ENCODE assay signal across 17 cellular contexts in genomic region chr5:157126-157715, GRCh38. TPM values are rescaled to one million over a fixed set of nuclear protein-coding genes. Genes with fewer than 3 reads are reported as not detected.
DNase-seq lines count a peak whose midpoint lies in the region; ATAC-seq and TF ChIP-seq lines count a peak whose summit lies in the region.
"Had no signal": no experiment of that assay in that cellular context is flagged by ENCODE, and none has a peak within 500 bp of the region (broad histone marks: within the 10 kb centered on the region; RNA-seq: fewer than 3 reads in every experiment).

No MANE protein-coding gene starts in this region.

- no peak overlapping the region for H3K4me2 ChIP-seq in mammary epithelial cell (ENCODE audit: insufficient read depth, low read depth, low read length)

- WGBS in mammary epithelial cell (ENCODE audit: low coverage, missing lambda C conversion rate): 83% methylated on average over 12 of the region's 12 CpGs

- CTCF ChIA-PET in mammary epithelial cell (lab: Charles Lee; ENCODE audit: low non-redundant PET): no interaction called here

- H3K27me3 ChIP-seq in mammary epithelial cell (ENCODE audit: insufficient read depth, low read length): peaks cover 2% of the 10 kb centered on the region

- in situ Hi-C loops in mammary epithelial cell (cut with MboI; ENCODE audit: low sequenced_read_pairs in 2 of 2): no loop called here

- no TSS peak for BruUV-seq in mammary epithelial cell (replicated peaks; lab: Mats Ljungman, UMichigan)

- ATAC-seq in HG02571 (IDR thresholded peaks at IDR 0.05; ENCODE audit: unreplicated experiment): no peak

- no peaks in the 10 kb centered on the region for H3K9me3 ChIP-seq in mammary epithelial cell (replicated peaks; ENCODE audit: insufficient read depth, low read length)
- H3K9me3 ChIP-seq: BE2C had no signal

- H4K20me1 ChIP-seq in mammary epithelial cell (ENCODE audit: insufficient read depth, low read length): no peaks in the 10 kb centered on the region

- H3K4me3 ChIP-seq in mammary epithelial cell (replicated peaks in 1 of 3; ENCODE audit: insufficient read depth in 1 of 3, low read depth in 2 of 3, low read length in 3 of 3): no peak overlapping the region
- H3K4me3 ChIP-seq: GM23248, K562 had no signal

- H3K36me3 ChIP-seq in mammary epithelial cell (ENCODE audit: insufficient read depth, low read length): no peaks in the 10 kb centered on the region
- H3K36me3 ChIP-seq: BE2C had no signal

- H3K9ac ChIP-seq in mammary epithelial cell (ENCODE audit: insufficient read depth, low read length): no peak overlapping the region
- H3K9ac ChIP-seq: GM23248 had no signal

- dilution Hi-C loops in mammary epithelial cell (cut with HindIII; ENCODE audit: low sequenced_read_pairs): loop anchor here (5.0 kb wide), 1 partner anchor 50 kb away; no protein-coding TSS in a partner anchor

- no peak for TF ChIP-seq CTCF in mammary epithelial cell (conservative IDR thresholded peaks at IDR 0.05 in 1 of 2, IDR thresholded peaks at IDR 0.05 in 1 of 2; ENCODE audit: extremely low read depth in 1 of 2, insufficient read depth in 1 of 2, low read depth in 1 of 2, low read length in 2 of 2)

- H3K27ac ChIP-seq in mammary epithelial cell (ENCODE audit: insufficient read depth, low read depth, low read length): no peak overlapping the region
- H3K27ac ChIP-seq: GM23248 had no signal

- intact Hi-C loops in mammary epithelial cell (cut with micrococcal nuclease): no loop called here

- no peak overlapping the region for H2AFZ ChIP-seq in mammary epithelial cell (ENCODE audit: low read depth, low read length)
- H2AFZ ChIP-seq: GM23248 had no signal

- DNase-seq in activated CD8-positive, alpha-beta memory T cell treated with anti-CD3 and anti-CD28 coated beads for 24 hours: peak; percentile 30
- no peak for DNase-seq in activated CD8-positive, alpha-beta memory T cell treated with anti-CD3 and anti-CD28 coated beads, Interleukin-2, amount 50 U/mL, for 4 hours
- DNase-seq in activated CD8-positive, alpha-beta memory T cell treated with anti-CD3 and anti-CD28 coated beads, Interleukin-2, amount 50 U/mL, for 48 hours: peak; percentile 20
- DNase-seq in mesenteric fat pad (ENCODE audit: low spot score) (peak; percentile 53), ureter (ENCODE audit: low spot score) (peak; percentile 32), SHP77 treated with DMSO at 0.1 percent for 48 hours (lab: John Stamatoyannopoulos, UW) (no peak), mammary epithelial cell (no peak)
- DNase-seq: DND-41; GM23248; NCI-H1417 treated with DMSO at 0.1 percent for 48 hours; NCI-H2029; NCI-H2171 treated with DMSO at 0.1 percent for 48 hours; NCI-H446 treated with DMSO at 0.1 percent for 48 hours; NK-92 treated with Interleukin-12 subunit alpha and Interleukin-12 subunit beta, amount 100 ng/mL, for 24 hours had no signal

- H3K4me1 ChIP-seq in mammary epithelial cell (ENCODE audit: insufficient read depth, low read length): no peaks in the 10 kb centered on the region
- H3K4me1 ChIP-seq: BE2C had no signal

- H3K79me2 ChIP-seq in mammary epithelial cell (ENCODE audit: insufficient read depth, low read length): no peaks in the 10 kb centered on the region

RNA-seq across cellular contexts. Expression of gene LRRC14B, which starts 34.1 kb away (rescaled TPM):
- total RNA-seq in mesenteric fat pad (not detected), ureter (not detected), mammary epithelial cell (not detected)
- not detected for polyA plus RNA-seq in mammary epithelial cell
- not detected for polyA minus RNA-seq in mammary epithelial cell
- total RNA-seq: GM23248, K562 had no signal
- polyA plus RNA-seq: GM23248, K562 had no signal

Comparison
In these comparisons a context has a peak if more than half of its experiments do, and no peak if none do; other contexts are left out.
1. DNase-seq: peak in activated CD8-positive, alpha-beta memory T cell treated with anti-CD3 and anti-CD28 coated beads for 24 hours (single experiment), activated CD8-positive, alpha-beta memory T cell treated with anti-CD3 and anti-CD28 coated beads, Interleukin-2, amount 50 U/mL, for 48 hours (single experiment), mesenteric fat pad (single experiment) and ureter (single experiment); none in activated CD8-positive, alpha-beta memory T cell treated with anti-CD3 and anti-CD28 coated beads, Interleukin-2, amount 50 U/mL, for 4 hours (single experiment), SHP77 treated with DMSO at 0.1 percent for 48 hours (single experiment) and mammary epithelial cell (single experiment).